8 cellular contexts compared by ENCODE assay signal in genomic region chr1:247210386-247211117, GRCh38. TPM values are rescaled to one million over a fixed set of nuclear protein-coding genes. Genes with fewer than 3 reads are reported as not detected.
DNase-seq lines count a peak whose midpoint lies in the region; ATAC-seq and TF ChIP-seq lines count a peak whose summit lies in the region.

No MANE protein-coding gene starts in this region.

- peak overlapping the region; percentile 73 for H3K9ac ChIP-seq in OCI-LY1 (ENCODE audit: low read length)

- H3K27me3 ChIP-seq in OCI-LY1 (ENCODE audit: insufficient read depth, low read length), result no peaks in the 10 kb centered on the region
- no peaks in the 10 kb centered on the region for H3K27me3 ChIP-seq in mononuclear cell (ENCODE audit: insufficient read depth, low read length)

- H3K79me2 ChIP-seq in OCI-LY1 (ENCODE audit: insufficient read depth, low read length), result peaks cover 36% of the 10 kb centered on the region

- TF ChIP-seq CTCF in OCI-LY1 (IDR thresholded peaks at IDR 0.05; ENCODE audit: low read length), result no peak
- no peak for TF ChIP-seq CTCF in epithelial cell of esophagus (IDR thresholded peaks at IDR 0.05; ENCODE audit: insufficient read depth, low read depth, low read length, missing control alignments)

- DNase-seq in DMS 273 (lab: John Stamatoyannopoulos, UW; ENCODE audit: unreplicated experiment), result peak; percentile 99
- DNase-seq in HuH-7 (ENCODE audit: low spot score), result peak; percentile 97
- DNase-seq in activated T-cell treated with anti-CD3 and anti-CD28 coated beads for 1 hour (ENCODE audit: low read depth), result peak; percentile 92
- peak; percentile 93 for DNase-seq in epithelial cell of esophagus (ENCODE audit: low read depth)
- peak; percentile 96 for DNase-seq in stimulated activated CD8-positive, alpha-beta memory T cell treated with anti-CD3 and anti-CD28 coated beads, Interleukin-2, amount 100 ng/mL, for 48 hours (ENCODE audit: low read depth in 2 of 2)

- peak overlapping the region; percentile 99 for H3K4me2 ChIP-seq in OCI-LY1 (ENCODE audit: low read length)

- peak overlapping the region; percentile 39 for H3K27ac ChIP-seq in OCI-LY1 (ENCODE audit: low read depth, low read length, poor library complexity, severe bottlenecking)

- H3K4me3 ChIP-seq in OCI-LY1 (ENCODE audit: low read depth, low read length, poor library complexity, severe bottlenecking) (peak overlapping the region; percentile 80), epithelial cell of esophagus (ENCODE audit: low read length) (peak overlapping the region; percentile 85), mononuclear cell (ENCODE audit: low read length) (peak overlapping the region; percentile 88)

- H3F3A ChIP-seq in OCI-LY1 (ENCODE audit: insufficient read depth, low read length), result no peaks in the 10 kb centered on the region

- peaks cover 29% of the 10 kb centered on the region for H3K4me1 ChIP-seq in OCI-LY1 (ENCODE audit: insufficient read depth, low read length, severe bottlenecking)
- H3K4me1 ChIP-seq in mononuclear cell (ENCODE audit: insufficient read depth, low read length), result peaks cover 33% of the 10 kb centered on the region

- H3K9me3 ChIP-seq in OCI-LY1 (ENCODE audit: low read length) (peaks cover 19% of the 10 kb centered on the region), mononuclear cell (ENCODE audit: low read depth, low read length) (no peaks in the 10 kb centered on the region)

- H3K36me3 ChIP-seq in OCI-LY1 (ENCODE audit: insufficient read depth, low read length), result peaks cover 39% of the 10 kb centered on the region

- peak; percentile 90 for ATAC-seq in GM21526 (IDR thresholded peaks at IDR 0.05; ENCODE audit: low FRiP score, unreplicated experiment)

- no peaks in the 10 kb centered on the region for H4K20me1 ChIP-seq in OCI-LY1 (ENCODE audit: insufficient read depth, low read length)

- H3K9me2 ChIP-seq in OCI-LY1 (ENCODE audit: low read depth, low read length), result no peaks in the 10 kb centered on the region

- peak overlapping the region; percentile 49; the same call in 1 of the 2 replicates for H2AFZ ChIP-seq in OCI-LY1 (ENCODE audit: low read length)

RNA-seq across cellular contexts. Expression of gene ZNF124, which starts 38.7 kb away (rescaled TPM):
- total RNA-seq in mononuclear cell, result 68.6 TPM

RNA-seq across cellular contexts. Expression of gene VN1R5, which starts 45.3 kb away (rescaled TPM):
- not detected for total RNA-seq in mononuclear cell

Comparison
In these comparisons a context has a peak if more than half of its experiments do, and no peak if none do; other contexts are left out.
1. Peak in every context shown above with its lines: DNase-seq, ATAC-seq, H3K4me3 ChIP-seq and H3K27ac ChIP-seq.